Comparison of ENCODE assay signal across 21 cellular contexts in genomic region chr10:22294694-22295093, GRCh38.
DNase-seq lines count a peak whose midpoint lies in the region; ATAC-seq lines count a peak whose summit lies in the region.
"Had no signal": no experiment of that assay in that cellular context is flagged by ENCODE, and none has a peak within 500 bp of the region (broad histone marks: within the 10 kb centered on the region; RNA-seq: fewer than 3 reads in every experiment).

No MANE protein-coding gene starts in this region.

- no peak for ATAC-seq in HG03280 (IDR thresholded peaks at IDR 0.05; ENCODE audit: unreplicated experiment)
- ATAC-seq: GM23338 had no signal

- peak; percentile 12 for DNase-seq in NCI-H82 (lab: John Stamatoyannopoulos, UW)
- no peak for DNase-seq in NCI-H82 treated with DMSO at 0.1 percent for 48 hours (lab: John Stamatoyannopoulos, UW; ENCODE audit: unreplicated experiment)
- DNase-seq in NCI-H1105 (lab: John Stamatoyannopoulos, UW), result peak; percentile 29
- DNase-seq in NCI-H69 (lab: John Stamatoyannopoulos, UW), result peak; percentile 44
- no peak for DNase-seq in HPDE6-E6E7 (ENCODE audit: extremely low spot score)
- DNase-seq in stimulated activated CD8-positive, alpha-beta memory T cell treated with anti-CD3 and anti-CD28 coated beads, Interleukin-4, amount 100 ng/mL, for 48 hours, result no peak
- DNase-seq: BE2C, GDM1, Karpas-422, MV-4-11, NCI-H1436, NCI-H187 treated with DMSO at 0.1 percent for 48 hours, NCI-H226, NCI-H510A treated with DMSO at 0.1 percent for 48 hours, PC-9, RPMI8226, SHP77, SW 1271, T-helper 2 cell had no signal

Comparison
In these comparisons a context has a peak if more than half of its experiments do, and no peak if none do; other contexts are left out.
1. DNase-seq: peak in NCI-H82 (single experiment), NCI-H1105 (single experiment) and NCI-H69 (single experiment); none in NCI-H82 treated with DMSO at 0.1 percent for 48 hours (single experiment), HPDE6-E6E7 (single experiment) and stimulated activated CD8-positive, alpha-beta memory T cell treated with anti-CD3 and anti-CD28 coated beads, Interleukin-4, amount 100 ng/mL, for 48 hours (single experiment).